28 cellular contexts compared by ENCODE assay signal in the genomic region with DNA sequence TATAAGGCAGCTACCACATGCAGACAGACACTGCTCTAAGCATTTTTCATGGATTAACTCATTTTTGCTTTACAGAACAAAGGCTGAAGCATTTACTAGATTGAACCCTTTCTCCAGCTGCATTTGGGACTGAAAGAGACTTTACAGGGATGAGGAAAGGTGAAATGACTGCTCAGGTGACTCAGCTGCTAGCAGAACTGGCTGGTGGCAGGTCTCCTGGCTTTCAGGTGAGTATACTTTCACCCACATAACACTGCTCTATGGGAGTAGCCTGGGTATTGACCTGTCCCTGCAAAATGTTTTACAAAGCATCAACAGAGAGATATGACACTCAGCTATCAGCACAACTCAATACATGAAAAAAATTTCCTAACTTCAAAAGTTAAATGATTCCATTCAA. TPM values are rescaled to one million over a fixed set of nuclear protein-coding genes. Genes with fewer than 3 reads are reported as not detected.
DNase-seq lines count a peak whose midpoint lies in the region; ATAC-seq and TF ChIP-seq lines count a peak whose summit lies in the region.
"Had no signal": no experiment of that assay in that cellular context is flagged by ENCODE, and none has a peak within 500 bp of the region (broad histone marks: within the 10 kb centered on the region; RNA-seq: fewer than 3 reads in every experiment).

No MANE protein-coding gene starts in this region.

- POLR2A ChIA-PET in RWPE1 (lab: Yijun Ruan, JAX; ENCODE audit: low non-redundant PET) = no interaction called here

- no peak overlapping the region for H3K4me3 ChIP-seq in mammary epithelial cell (replicated peaks in 1 of 3; ENCODE audit: insufficient read depth in 1 of 3, low read depth in 2 of 3, low read length in 3 of 3)
- no peak overlapping the region for H3K4me3 ChIP-seq in breast epithelium
- no peak overlapping the region for H3K4me3 ChIP-seq in epithelial cell of esophagus (ENCODE audit: low read length)
- H3K4me3 ChIP-seq in osteoblast (ENCODE audit: insufficient read depth, low read length) = no peak overlapping the region
- no peak overlapping the region for H3K4me3 ChIP-seq in mesenchymal stem cell (ENCODE audit: insufficient read depth in 1 of 2, low read depth in 1 of 2, low read length in 2 of 2)
- H3K4me3 ChIP-seq: A549, BLaER1, GM12878 had no signal

- H2BK12ac ChIP-seq in mesenchymal stem cell (ENCODE audit: low read length in 2 of 2) = no peak overlapping the region

- H2BK5ac ChIP-seq in mesenchymal stem cell (ENCODE audit: low read depth, low read length, poor library complexity, severe bottlenecking) = no peak overlapping the region

- in situ Hi-C loops in mammary epithelial cell (cut with MboI; ENCODE audit: low sequenced_read_pairs in 2 of 2) = no loop called here
- in situ Hi-C loops in KBM-7 (cut with MboI; ENCODE audit: low pct_unique_long_range_greater_than_20kb, low sequenced_read_pairs) = no loop called here

- H3K9ac ChIP-seq in mammary epithelial cell (ENCODE audit: insufficient read depth, low read length) (no peak overlapping the region), mesenchymal stem cell (ENCODE audit: low read length) (no peak overlapping the region)
- H3K9ac ChIP-seq: BLaER1 had no signal

- H3K4me2 ChIP-seq in mammary epithelial cell (ENCODE audit: insufficient read depth, low read depth, low read length) (no peak overlapping the region), osteoblast (ENCODE audit: insufficient read depth, low read length) (no peak overlapping the region), mesenchymal stem cell (ENCODE audit: low read length, poor library complexity, severe bottlenecking) (no peak overlapping the region)
- H3K4me2 ChIP-seq: A549, BLaER1 had no signal

- H4K20me1 ChIP-seq in mammary epithelial cell (ENCODE audit: insufficient read depth, low read length) (no peaks in the 10 kb centered on the region), osteoblast (ENCODE audit: insufficient read depth, low read length) (no peaks in the 10 kb centered on the region)
- H4K20me1 ChIP-seq: BLaER1 had no signal

- dilution Hi-C loops in mammary epithelial cell (cut with HindIII; ENCODE audit: low sequenced_read_pairs) = no loop called here

- H3K79me2 ChIP-seq in mammary epithelial cell (ENCODE audit: insufficient read depth, low read length) (no peaks in the 10 kb centered on the region), osteoblast (ENCODE audit: insufficient read depth, low read length) (no peaks in the 10 kb centered on the region)

- H3K4ac ChIP-seq in mesenchymal stem cell (ENCODE audit: low read depth in 1 of 2, low read length in 2 of 2) = no peak overlapping the region

- H3K27me3 ChIP-seq in mammary epithelial cell (ENCODE audit: insufficient read depth, low read length) (peaks cover 16% of the 10 kb centered on the region), breast epithelium (no peaks in the 10 kb centered on the region), foreskin keratinocyte (peaks cover 72% of the 10 kb centered on the region), osteoblast (ENCODE audit: insufficient read depth, low read length) (peaks cover 50% of the 10 kb centered on the region), mesenchymal stem cell (ENCODE audit: control insufficient read depth in 1 of 2, insufficient read depth in 1 of 2, low read length in 2 of 2) (peaks cover 43 to 63% of the 10 kb centered on the region in 2 experiments)
- H3K27me3 ChIP-seq: BLaER1 had no signal

- no peak for TF ChIP-seq POLR2A in breast epithelium (IDR thresholded peaks at IDR 0.05)

- intact Hi-C loops in mammary epithelial cell (cut with micrococcal nuclease) (no loop called here), breast epithelium (cut with DNase I; ENCODE audit: low total_unique reads) (no loop called here)

- H2AFZ ChIP-seq in mammary epithelial cell (ENCODE audit: low read depth, low read length) (no peak overlapping the region), osteoblast (ENCODE audit: low read length) (no peak overlapping the region), mesenchymal stem cell (ENCODE audit: low read depth, low read length) (no peak overlapping the region)

- DNase-seq in mammary epithelial cell (peak; percentile 5), breast epithelium (ENCODE audit: low spot score in 2 of 2) (no peak), epithelial cell of esophagus (ENCODE audit: low read depth) (peak; percentile 55), foreskin keratinocyte (no peak), osteoblast (ENCODE audit: insufficient read length, low spot score, missing footprints) (peak; percentile 45), KBM-7 (no peak), RWPE1 (ENCODE audit: low spot score) (no peak), mesenchymal stem cell (no peak)
- DNase-seq: BE2C; C1 segment of cervical spinal cord; CD4-positive, alpha-beta memory T cell; CD4-positive, CD25-positive, alpha-beta regulatory T cell; CD8-positive, alpha-beta memory T cell; COR-L47; DMS 273 treated with DMSO at 0.1 percent for 48 hours; DMS153; DMS53; DMS79; DND-41; EL; GDM1 had no signal

- BruUV-seq in mammary epithelial cell (replicated peaks; lab: Mats Ljungman, UMichigan) = no TSS peak

- no peaks in the 10 kb centered on the region for H3K36me3 ChIP-seq in mammary epithelial cell (ENCODE audit: insufficient read depth, low read length)
- H3K36me3 ChIP-seq in breast epithelium = no peaks in the 10 kb centered on the region
- no peaks in the 10 kb centered on the region for H3K36me3 ChIP-seq in osteoblast (ENCODE audit: insufficient read depth, low read length)
- peaks cover 0 to 4% of the 10 kb centered on the region in 2 experiments for H3K36me3 ChIP-seq in mesenchymal stem cell (ENCODE audit: control insufficient read depth in 1 of 2, insufficient read depth in 2 of 2, low read depth in 1 of 2, low read length in 2 of 2)
- H3K36me3 ChIP-seq: BE2C, BLaER1 had no signal

- H4K91ac ChIP-seq in mesenchymal stem cell (ENCODE audit: low read length) = no peak overlapping the region

- H4K8ac ChIP-seq in mesenchymal stem cell (ENCODE audit: low read length) = no peak overlapping the region

- H3K9me3 ChIP-seq in mammary epithelial cell (replicated peaks; ENCODE audit: insufficient read depth, low read length) (peaks cover 2% of the 10 kb centered on the region), breast epithelium (peaks cover 3 to 4% of the 10 kb centered on the region in 2 donors), osteoblast (ENCODE audit: low read depth, low read length) (no peaks in the 10 kb centered on the region), mesenchymal stem cell (ENCODE audit: control insufficient read depth, low read length) (peaks cover 6% of the 10 kb centered on the region)
- H3K9me3 ChIP-seq: A549, BE2C had no signal

- H2AK5ac ChIP-seq in mesenchymal stem cell (ENCODE audit: low read length, severe bottlenecking) = no peak overlapping the region

- H2BK15ac ChIP-seq in mesenchymal stem cell (ENCODE audit: low read depth, poor library complexity, severe bottlenecking) = no peak overlapping the region

- no peak overlapping the region for H3K27ac ChIP-seq in mammary epithelial cell (ENCODE audit: insufficient read depth, low read depth, low read length)
- no peak overlapping the region for H3K27ac ChIP-seq in breast epithelium
- H3K27ac ChIP-seq in foreskin keratinocyte = no peak overlapping the region
- no peak overlapping the region for H3K27ac ChIP-seq in osteoblast (ENCODE audit: low read depth, low read length)
- H3K27ac ChIP-seq in RWPE1 = no peak overlapping the region
- H3K27ac ChIP-seq in mesenchymal stem cell (ENCODE audit: low read length, poor library complexity, severe bottlenecking) = no peak overlapping the region
- H3K27ac ChIP-seq: 22Rv1, A549, BLaER1 had no signal

- CTCF ChIA-PET in mammary epithelial cell (lab: Charles Lee; ENCODE audit: low non-redundant PET) = no interaction called here
- CTCF ChIA-PET in RWPE1 (lab: Yijun Ruan, JAX) = no interaction called here

- H3K23ac ChIP-seq in mesenchymal stem cell (ENCODE audit: low read length in 2 of 2) = no peak overlapping the region

- H3K4me1 ChIP-seq in mammary epithelial cell (ENCODE audit: insufficient read depth, low read length) = peaks cover 8% of the 10 kb centered on the region
- no peaks in the 10 kb centered on the region for H3K4me1 ChIP-seq in breast epithelium
- H3K4me1 ChIP-seq in foreskin keratinocyte = no peaks in the 10 kb centered on the region
- H3K4me1 ChIP-seq in osteoblast (ENCODE audit: insufficient read depth, low read length) = no peaks in the 10 kb centered on the region
- peaks cover 13% of the 10 kb centered on the region for H3K4me1 ChIP-seq in mesenchymal stem cell (ENCODE audit: control insufficient read depth, insufficient read depth, low read depth, low read length)
- H3K4me1 ChIP-seq: A549, BE2C, BLaER1 had no signal

- no peak overlapping the region for H3K14ac ChIP-seq in mesenchymal stem cell (ENCODE audit: low read length in 2 of 2)

- TF ChIP-seq CTCF in mammary epithelial cell (conservative IDR thresholded peaks at IDR 0.05 in 1 of 2, IDR thresholded peaks at IDR 0.05 in 1 of 2; ENCODE audit: extremely low read depth in 1 of 2, insufficient read depth in 1 of 2, low read depth in 1 of 2, low read length in 2 of 2) = no peak
- no peak for TF ChIP-seq CTCF in breast epithelium (IDR thresholded peaks at IDR 0.05)
- TF ChIP-seq CTCF in epithelial cell of esophagus (IDR thresholded peaks at IDR 0.05; ENCODE audit: insufficient read depth, low read depth, low read length, missing control alignments) = no peak
- no peak for TF ChIP-seq CTCF in foreskin keratinocyte (conservative IDR thresholded peaks at IDR 0.05)
- no peak for TF ChIP-seq CTCF in osteoblast (IDR thresholded peaks at IDR 0.05; ENCODE audit: extremely low read depth, low read depth, low read length)
- no peak for TF ChIP-seq CTCF in RWPE1 (conservative IDR thresholded peaks at IDR 0.05; ENCODE audit: low read depth)

- no peak overlapping the region for H2BK120ac ChIP-seq in mesenchymal stem cell (ENCODE audit: low read depth, low read length)

- peak; percentile 12 for ATAC-seq in foreskin keratinocyte
- ATAC-seq: A549, GM12878 had no signal

- no peak overlapping the region for H3K18ac ChIP-seq in mesenchymal stem cell (ENCODE audit: low read depth in 1 of 2, low read length in 2 of 2)

- no peaks in the 10 kb centered on the region for H3K79me1 ChIP-seq in mesenchymal stem cell (replicated peaks; ENCODE audit: low read length, poor library complexity, severe bottlenecking)

RNA-seq across cellular contexts. Expression of gene CCDC185, which starts 2.6 kb away (rescaled TPM):
- not detected for total RNA-seq in mammary epithelial cell
- not detected for polyA plus RNA-seq in mammary epithelial cell
- not detected for polyA minus RNA-seq in mammary epithelial cell
- not detected for total RNA-seq in breast epithelium
- total RNA-seq in foreskin keratinocyte = not detected in 2 replicates
- not detected in 2 replicates for polyA plus RNA-seq in foreskin keratinocyte
- not detected in 2 replicates for total RNA-seq in osteoblast
- polyA plus RNA-seq in mesenchymal stem cell (2013, experiment 1 of 2) = not detected
- not detected for polyA plus RNA-seq in mesenchymal stem cell (2013, experiment 2 of 2)
- total RNA-seq: A172; CD4-positive, alpha-beta memory T cell; CD4-positive, CD25-positive, alpha-beta regulatory T cell; CD8-positive, alpha-beta memory T cell; G401; GM12878 had no signal
- polyA plus RNA-seq: CD14-positive monocyte; CD4-positive, alpha-beta memory T cell; CD4-positive, CD25-positive, alpha-beta regulatory T cell; CD8-positive, alpha-beta memory T cell; GM12878 had no signal

RNA-seq across cellular contexts. Expression of gene SUSD4, which starts 26.6 kb away (rescaled TPM):
- 1 to 10 TPM; 2.3 to 5.7 TPM for total RNA-seq in mammary epithelial cell
- 5.8 TPM for polyA plus RNA-seq in mammary epithelial cell
- polyA minus RNA-seq in mammary epithelial cell = 15.6 TPM
- total RNA-seq in breast epithelium = 10 to 100 TPM in 2 of 3 donors, under 1 TPM in 1; 0.64 to 16.7 (median 14.9) TPM
- 2.4 and 3.0 TPM in 2 replicates for total RNA-seq in foreskin keratinocyte
- polyA plus RNA-seq in foreskin keratinocyte = 1.2 and 1.5 TPM in 2 replicates
- 0.29 TPM in 1 of 2 replicates, not detected in the other for total RNA-seq in osteoblast
- 0.01 TPM for polyA plus RNA-seq in mesenchymal stem cell (2013, experiment 1 of 2)
- polyA plus RNA-seq in mesenchymal stem cell (2013, experiment 2 of 2) = not detected
- total RNA-seq: A172, G401 had no signal

Comparison
In these comparisons a context has a peak if more than half of its experiments do, and no peak if none do; other contexts are left out.
1. DNase-seq: peak in mammary epithelial cell (single experiment), epithelial cell of esophagus (single experiment) and osteoblast (single experiment); none in breast epithelium (0 of 2), foreskin keratinocyte (0 of 2), KBM-7 (single experiment), RWPE1 (single experiment) and mesenchymal stem cell (single experiment).